In the genomic region with DNA sequence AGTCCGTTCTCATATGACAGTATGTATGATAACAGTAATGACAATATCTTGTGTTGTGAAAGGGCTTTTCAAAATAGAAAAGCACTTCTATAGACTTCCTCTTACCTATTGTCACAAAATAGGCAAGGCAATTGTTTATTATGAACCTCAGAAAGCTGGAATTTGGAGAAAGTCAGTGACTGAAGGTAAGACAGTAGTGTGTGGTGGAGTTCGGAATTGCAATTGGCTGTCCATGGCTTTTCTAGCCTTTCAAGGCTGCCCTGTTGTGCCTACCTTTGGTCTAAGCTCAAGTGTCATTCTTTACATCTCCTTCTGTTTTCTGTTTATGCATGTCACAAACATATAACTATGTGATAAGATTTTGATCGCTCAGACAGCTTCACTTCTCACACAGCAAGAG, we compare ENCODE assay signal across 23 cellular contexts.
DNase-seq lines count a peak whose midpoint lies in the region; ATAC-seq and TF ChIP-seq lines count a peak whose summit lies in the region.
"Had no signal": no experiment of that assay in that cellular context is flagged by ENCODE, and none has a peak within 500 bp of the region (broad histone marks: within the 10 kb centered on the region; RNA-seq: fewer than 3 reads in every experiment).

No MANE protein-coding gene starts in this region.

- H3K27me3 ChIP-seq in osteoblast (ENCODE audit: insufficient read depth, low read length) (no peaks in the 10 kb centered on the region), SJCRH30 (no peaks in the 10 kb centered on the region)
- H3K27me3 ChIP-seq: upper lobe of right lung had no signal

- H3K36me3 ChIP-seq in osteoblast (ENCODE audit: insufficient read depth, low read length) (no peaks in the 10 kb centered on the region), SJCRH30 (no peaks in the 10 kb centered on the region)
- H3K36me3 ChIP-seq: upper lobe of right lung had no signal

- no peaks in the 10 kb centered on the region for H3K9me3 ChIP-seq in osteoblast (ENCODE audit: low read depth, low read length)
- peaks cover 8% of the 10 kb centered on the region; the same call in 1 of the 2 replicates for H3K9me3 ChIP-seq in SJCRH30 (replicated peaks)

- H3K4me2 ChIP-seq in osteoblast (ENCODE audit: insufficient read depth, low read length): no peak overlapping the region

- TF ChIP-seq CTCF in osteoblast (IDR thresholded peaks at IDR 0.05; ENCODE audit: extremely low read depth, low read depth, low read length): peak; percentile 11

- H2AFZ ChIP-seq in osteoblast (ENCODE audit: low read length): no peak overlapping the region

- H3K4me3 ChIP-seq in osteoblast (ENCODE audit: insufficient read depth, low read length): no peak overlapping the region
- no peak overlapping the region for H3K4me3 ChIP-seq in SJCRH30
- H3K4me3 ChIP-seq: skin epidermis, upper lobe of right lung had no signal

- H3K4me1 ChIP-seq in osteoblast (ENCODE audit: insufficient read depth, low read length) (no peaks in the 10 kb centered on the region), SJCRH30 (peaks cover 10% of the 10 kb centered on the region)
- H3K4me1 ChIP-seq: upper lobe of right lung had no signal

- in situ Hi-C loops in SK-MEL-5 (cut with HindIII; ENCODE audit: low pct_unique_long_range_greater_than_20kb, low sequenced_read_pairs): no loop called here

- no peaks in the 10 kb centered on the region for H3K79me2 ChIP-seq in osteoblast (ENCODE audit: insufficient read depth, low read length)

- peak; percentile 5 for DNase-seq in DMS 273 (lab: John Stamatoyannopoulos, UW; ENCODE audit: unreplicated experiment)
- DNase-seq in DMS 273 treated with DMSO at 0.1 percent for 48 hours (lab: John Stamatoyannopoulos, UW): no peak
- DNase-seq in SK-MEL-5 (ENCODE audit: low read depth, low spot score): peak; percentile 33
- DNase-seq in osteoblast (ENCODE audit: insufficient read length, low spot score, missing footprints): no peak
- no peak for DNase-seq in medulla oblongata (ENCODE audit: extremely low spot score)
- no peak for DNase-seq in SJCRH30
- DNase-seq: activated CD4-positive, alpha-beta T cell treated with anti-CD3 and anti-CD28 coated beads, Interleukin-2, amount 10 ng/mL, durations not matched to agents 7 days and 5 days; activated CD8-positive, alpha-beta memory T cell treated with anti-CD3 and anti-CD28 coated beads, Interleukin-2, amount 50 U/mL, for 4 hours; activated effector memory CD4-positive, alpha-beta T cell treated with Interleukin-2 at 50 U/mL for 16 hours; activated naive CD8-positive, alpha-beta T cell treated with anti-CD3 and anti-CD28 coated beads, Interleukin-2, amount 50 U/mL, for 24 hours; GDM1; HCEC 1CT; KG1; naive B cell; NCI-H2029; NCI-H446; stimulated activated CD4-positive, alpha-beta T cell treated with anti-CD3 and anti-CD28 coated beads, Interleukin-2, amount 100 ng/mL, for 48 hours; upper lobe of right lung had no signal

- ATAC-seq in esophagus mucosa (peak; percentile 40), HG03139 (IDR thresholded peaks at IDR 0.05; ENCODE audit: unreplicated experiment) (no peak)
- ATAC-seq: activated naive CD8-positive, alpha-beta T cell treated with anti-CD3 and anti-CD28 coated beads, Interleukin-2, amount 50 U/mL, for 24 hours; upper lobe of right lung had no signal

- H3K27ac ChIP-seq in osteoblast (ENCODE audit: low read depth, low read length): no peak overlapping the region
- H3K27ac ChIP-seq in SJCRH30: no peak overlapping the region
- H3K27ac ChIP-seq: 22Rv1, RWPE1, skin epidermis, upper lobe of right lung had no signal

- no peaks in the 10 kb centered on the region for H4K20me1 ChIP-seq in osteoblast (ENCODE audit: insufficient read depth, low read length)

Comparison
In these comparisons a context has a peak if more than half of its experiments do, and no peak if none do; other contexts are left out.
1. DNase-seq: peak in DMS 273 (single experiment) and SK-MEL-5 (single experiment); none in DMS 273 treated with DMSO at 0.1 percent for 48 hours (single experiment), osteoblast (single experiment), medulla oblongata (single experiment) and SJCRH30 (0 of 2).